8 cellular contexts compared by ENCODE assay signal in genomic region chr15:75335705-75336355, GRCh38. TPM values are rescaled to one million over a fixed set of nuclear protein-coding genes. Genes with fewer than 3 reads are reported as not detected.
A peak's percentile ranks its signal among the peaks of the same experiment; 100 is the strongest.
DNase-seq lines count a peak whose midpoint lies in the region; ATAC-seq lines count a peak whose summit lies in the region.

Gene COMMD4, plus strand, starts transcription at chr15:75336063. Its CDS starts 27 bp downstream, at chr15:75336090.

- H3K4me3 Mint-ChIP-seq in activated CD4-positive, alpha-beta T cell treated with anti-CD3 and anti-CD28 coated beads, Interleukin-2, amount 10 ng/mL, durations not matched to agents 24 days and 14 days: peak within 1 kb of the TSS; percentile 98

- peak; percentile 80 for DNase-seq in GDM1 (lab: John Stamatoyannopoulos, UW)
- DNase-seq in NCI-H524 (lab: John Stamatoyannopoulos, UW): peak; percentile 96 to 98
- DNase-seq in activated CD4-positive, alpha-beta T cell treated with anti-CD3 and anti-CD28 coated beads, Interleukin-2, amount 10 ng/mL, durations not matched to agents 24 days and 14 days: peak; percentile 96
- DNase-seq in cortex of kidney (lab: John Stamatoyannopoulos, UW): peak; percentile 68
- DNase-seq in stimulated activated CD4-positive, alpha-beta T cell treated with anti-CD3 and anti-CD28 coated beads, Interleukin-1b, Interleukin-23, amount 100 ng/mL, for 1 hour (ENCODE audit: low read depth in 2 of 2): peak; percentile 15 to 68

- peak within 1 kb of the TSS; percentile 97 for H3K27ac Mint-ChIP-seq in activated CD4-positive, alpha-beta T cell treated with anti-CD3 and anti-CD28 coated beads, Interleukin-2, amount 10 ng/mL, durations not matched to agents 24 days and 14 days

- ATAC-seq in HG03135 (IDR thresholded peaks at IDR 0.05; ENCODE audit: unreplicated experiment) (peak; percentile 62), HG03521 (IDR thresholded peaks at IDR 0.05; ENCODE audit: unreplicated experiment) (no peak)

- H3K27ac ChIP-seq in layer of hippocampus (ENCODE audit: low read depth, low read length): peak within 1 kb of the TSS; percentile 59

- H3K27me3 Mint-ChIP-seq in activated CD4-positive, alpha-beta T cell treated with anti-CD3 and anti-CD28 coated beads, Interleukin-2, amount 10 ng/mL, durations not matched to agents 24 days and 14 days: peaks cover 3% of the 10 kb centered on the region

- intact Hi-C loops in activated CD4-positive, alpha-beta T cell treated with anti-CD3 and anti-CD28 coated beads, Interleukin-2, amount 10 ng/mL, durations not matched to agents 24 days and 14 days (cut with micrococcal nuclease): no loop called here

- no peaks in the 10 kb centered on the region for H3K9me3 Mint-ChIP-seq in activated CD4-positive, alpha-beta T cell treated with anti-CD3 and anti-CD28 coated beads, Interleukin-2, amount 10 ng/mL, durations not matched to agents 24 days and 14 days

- H3K4me1 Mint-ChIP-seq in activated CD4-positive, alpha-beta T cell treated with anti-CD3 and anti-CD28 coated beads, Interleukin-2, amount 10 ng/mL, durations not matched to agents 24 days and 14 days: peaks cover 14% of the 10 kb centered on the region

- H3K27me3 ChIP-seq in layer of hippocampus (ENCODE audit: control insufficient read depth, insufficient read depth, low read length): no peaks in the 10 kb centered on the region

- peaks cover 4% of the 10 kb centered on the region for H3K36me3 Mint-ChIP-seq in activated CD4-positive, alpha-beta T cell treated with anti-CD3 and anti-CD28 coated beads, Interleukin-2, amount 10 ng/mL, durations not matched to agents 24 days and 14 days (ENCODE audit: low read depth)

RNA-seq across cellular contexts. Expression of gene COMMD4, which starts in this region (rescaled TPM):
- total RNA-seq in activated CD4-positive, alpha-beta T cell treated with anti-CD3 and anti-CD28 coated beads, Interleukin-2, amount 10 ng/mL, durations not matched to agents 24 days and 14 days: 79.5 and 86.7 TPM in 2 replicates

Comparison
In these comparisons a context has a peak if more than half of its experiments do, and no peak if none do; other contexts are left out.
1. DNase-seq: peak in every context shown above with its lines; median percentile 97 in NCI-H524; 96 in activated CD4-positive, alpha-beta T cell treated with anti-CD3 and anti-CD28 coated beads, Interleukin-2, amount 10 ng/mL, durations not matched to agents 24 days and 14 days; 80 in GDM1; 68 in cortex of kidney; 42 in stimulated activated CD4-positive, alpha-beta T cell treated with anti-CD3 and anti-CD28 coated beads, Interleukin-1b, Interleukin-23, amount 100 ng/mL, for 1 hour.